18 cellular contexts compared by ENCODE assay signal in genomic region chr6:97294451-97294850, GRCh38. TPM values are rescaled to one million over a fixed set of nuclear protein-coding genes. Genes with fewer than 3 reads are reported as not detected.
A peak's percentile ranks its signal among the peaks of the same experiment; 100 is the strongest.
DNase-seq lines count a peak whose midpoint lies in the region; ATAC-seq and TF ChIP-seq lines count a peak whose summit lies in the region.
"Had no signal": no experiment of that assay in that cellular context is flagged by ENCODE, and none has a peak within 500 bp of the region (broad histone marks: within the 10 kb centered on the region; RNA-seq: fewer than 3 reads in every experiment).

No MANE protein-coding gene starts in this region.

- H3K27ac Mint-ChIP-seq in naive thymus-derived CD4-positive, alpha-beta T cell = no peak overlapping the region
- H3K27ac Mint-ChIP-seq: activated CD4-positive, alpha-beta memory T cell treated with anti-CD3 and anti-CD28 coated beads for 36 hours; T-helper 17 cell had no signal

- H3K27ac ChIP-seq in naive thymus-derived CD4-positive, alpha-beta T cell (ENCODE audit: low read depth, low read length) = no peak overlapping the region
- no peak overlapping the region for H3K27ac ChIP-seq in upper lobe of left lung
- H3K27ac ChIP-seq: dorsolateral prefrontal cortex, parathyroid adenoma, stomach had no signal

- POLR2A ChIA-PET in naive thymus-derived CD4-positive, alpha-beta T cell (lab: Charles Lee) = no interaction called here

- H3K9me3 ChIP-seq in naive thymus-derived CD4-positive, alpha-beta T cell (ENCODE audit: control insufficient read depth in 2 of 3, low read length in 3 of 3) = no peaks in the 10 kb centered on the region
- no peaks in the 10 kb centered on the region for H3K9me3 ChIP-seq in upper lobe of left lung
- H3K9me3 ChIP-seq: stomach had no signal

- WGBS in lower leg skin, 2 donors = 33 to 41% methylated on average over 3 of the region's 3 CpGs
- WGBS in upper lobe of left lung, 2 donors = 61 to 80% methylated on average over 3 of the region's 3 CpGs

- peak; percentile 22 for DNase-seq in GM04503 (ENCODE audit: low read depth)
- peak; percentile 4 for DNase-seq in H7
- peak; percentile 29 for DNase-seq in astrocyte of the spinal cord (ENCODE audit: low read depth, low spot score)
- DNase-seq in kidney glomerular epithelial cell (lab: John Stamatoyannopoulos, UW) = peak; percentile 19
- no peak for DNase-seq in naive thymus-derived CD4-positive, alpha-beta T cell
- DNase-seq in lower leg skin (ENCODE audit: low spot score in 2 of 2) = no peak
- DNase-seq in upper lobe of left lung = no peak
- DNase-seq: activated CD4-positive, alpha-beta memory T cell treated with anti-CD3 and anti-CD28 coated beads for 36 hours; activated naive CD4-positive, alpha-beta T cell treated with anti-CD3 and anti-CD28 coated beads, Interleukin-2, amount 50 U/mL, for 16 hours; dorsolateral prefrontal cortex; head of caudate nucleus; mesendoderm; NCI-H2029 treated with DMSO at 0.1 percent for 48 hours; stomach; T-helper 17 cell had no signal

- peaks cover 0 to 5% (median 4%) of the 10 kb centered on the region in 5 donors for H3K36me3 Mint-ChIP-seq in naive thymus-derived CD4-positive, alpha-beta T cell
- H3K36me3 Mint-ChIP-seq: activated CD4-positive, alpha-beta memory T cell treated with anti-CD3 and anti-CD28 coated beads for 36 hours had no signal

- H3K27me3 ChIP-seq in H7 (ENCODE audit: control insufficient read depth, insufficient read depth, low read length) (no peaks in the 10 kb centered on the region), upper lobe of left lung (no peaks in the 10 kb centered on the region)
- H3K27me3 ChIP-seq in naive thymus-derived CD4-positive, alpha-beta T cell (ENCODE audit: control insufficient read depth in 2 of 2, insufficient read depth in 2 of 2, low read length in 2 of 2) = no peaks in the 10 kb centered on the region

- intact Hi-C loops in naive thymus-derived CD4-positive, alpha-beta T cell (cut with micrococcal nuclease) = no loop called here
- intact Hi-C loops in lower leg skin (cut with DNase I; ENCODE audit: low total_unique reads) = no loop called here

- H3K4me3 ChIP-seq in H7 (ENCODE audit: insufficient read depth, low read depth, low read length) = no peak overlapping the region
- H3K4me3 ChIP-seq in astrocyte of the spinal cord (ENCODE audit: low read depth, low read length) = no peak overlapping the region
- H3K4me3 ChIP-seq in naive thymus-derived CD4-positive, alpha-beta T cell (ENCODE audit: low read length) = no peak overlapping the region
- no peak overlapping the region for H3K4me3 ChIP-seq in lower leg skin (ENCODE audit: low read depth, poor library complexity, severe bottlenecking)
- no peak overlapping the region for H3K4me3 ChIP-seq in upper lobe of left lung
- H3K4me3 ChIP-seq: dorsolateral prefrontal cortex, stomach had no signal

- H3K4me1 Mint-ChIP-seq in naive thymus-derived CD4-positive, alpha-beta T cell = peaks cover 0 to 6% (median 0%) of the 10 kb centered on the region in 7 donors
- H3K4me1 Mint-ChIP-seq: T-helper 17 cell had no signal

- TF ChIP-seq CTCF in astrocyte of the spinal cord (IDR thresholded peaks at IDR 0.05; ENCODE audit: low read depth, low read length) = no peak
- TF ChIP-seq CTCF in lower leg skin (IDR thresholded peaks at IDR 0.05) = no peak
- TF ChIP-seq CTCF in upper lobe of left lung (IDR thresholded peaks at IDR 0.05) = no peak

- peaks cover 0 to 13% (median 4%) of the 10 kb centered on the region in 11 donors for H3K9me3 Mint-ChIP-seq in naive thymus-derived CD4-positive, alpha-beta T cell

- CTCF ChIA-PET in naive thymus-derived CD4-positive, alpha-beta T cell (lab: Charles Lee) = no interaction called here

- H3K36me3 ChIP-seq in H7 (replicated peaks; ENCODE audit: control insufficient read depth, insufficient read depth, low read length) = no peaks in the 10 kb centered on the region
- H3K36me3 ChIP-seq in naive thymus-derived CD4-positive, alpha-beta T cell (ENCODE audit: control insufficient read depth in 2 of 3, insufficient read depth in 3 of 3, low read length in 3 of 3) = no peaks in the 10 kb centered on the region
- no peaks in the 10 kb centered on the region for H3K36me3 ChIP-seq in upper lobe of left lung
- H3K36me3 ChIP-seq: stomach had no signal

- no peaks in the 10 kb centered on the region for H3K4me1 ChIP-seq in naive thymus-derived CD4-positive, alpha-beta T cell (ENCODE audit: control insufficient read depth in 2 of 2, insufficient read depth in 2 of 2, low read length in 2 of 2)
- no peaks in the 10 kb centered on the region for H3K4me1 ChIP-seq in upper lobe of left lung
- H3K4me1 ChIP-seq: parathyroid adenoma, stomach had no signal

- no peak for ATAC-seq in naive thymus-derived CD4-positive, alpha-beta T cell
- ATAC-seq in HG03378 (IDR thresholded peaks at IDR 0.05; ENCODE audit: unreplicated experiment) (no peak), upper lobe of left lung (ENCODE audit: low FRiP score in 2 of 2) (no peak)
- ATAC-seq: HepG2, T-helper 17 cell had no signal

- peaks cover 21 to 39% (median 35%) of the 10 kb centered on the region in 5 donors for H3K27me3 Mint-ChIP-seq in naive thymus-derived CD4-positive, alpha-beta T cell

- TF ChIP-seq POLR2A in lower leg skin (IDR thresholded peaks at IDR 0.05) = no peak
- TF ChIP-seq POLR2A in upper lobe of left lung (IDR thresholded peaks at IDR 0.05) = no peak

- in situ Hi-C loops in astrocyte of the spinal cord (cut with HindIII; ENCODE audit: low sequenced_read_pairs) = no loop called here

- H3K4me3 Mint-ChIP-seq in naive thymus-derived CD4-positive, alpha-beta T cell = peak overlapping the region in 1 of 10 donors; percentile 22
- H3K4me3 Mint-ChIP-seq: activated CD4-positive, alpha-beta memory T cell treated with anti-CD3 and anti-CD28 coated beads for 36 hours; T-helper 17 cell had no signal

- no peak for TF ChIP-seq EP300 in upper lobe of left lung (IDR thresholded peaks at IDR 0.05)

RNA-seq across cellular contexts. Expression of gene MMS22L, which starts 11.4 kb away (rescaled TPM):
- total RNA-seq in H7 (2014; rRNA removed; shearing (Covaris generic)) = 17.1 and 18.0 TPM in 2 replicates
- 10 to 100 TPM; 11.8 to 48.1 (median 12.9) TPM for total RNA-seq in naive thymus-derived CD4-positive, alpha-beta T cell
- 1 to 10 TPM; 4.0 to 4.5 TPM for polyA plus RNA-seq in naive thymus-derived CD4-positive, alpha-beta T cell
- total RNA-seq in lower leg skin (10 to 100 TPM in 2 of 4 donors, 1 to 10 TPM in 2; 3.5 to 31.7 (median 11.7) TPM), upper lobe of left lung (10 to 100 TPM in 2 of 6 donors, 1 to 10 TPM in 4; 4.9 to 22.1 (median 7.9) TPM)

Comparison
In these comparisons a context has a peak if more than half of its experiments do, and no peak if none do; other contexts are left out.
1. DNase-seq: peak in GM04503 (single experiment), H7 (single experiment), astrocyte of the spinal cord (single experiment) and kidney glomerular epithelial cell (single experiment); none in naive thymus-derived CD4-positive, alpha-beta T cell (0 of 9), lower leg skin (0 of 2) and upper lobe of left lung (0 of 2).